Comparison of ENCODE assay signal across 11 cellular contexts in genomic region chr4:152478456-152479237, GRCh38.
"Had no signal": no experiment of that assay in that cellular context is flagged by ENCODE, and none has a peak within 500 bp of the region (broad histone marks: within the 10 kb centered on the region; RNA-seq: fewer than 3 reads in every experiment).

No MANE protein-coding gene starts in this region.

- H3K27me3 Mint-ChIP-seq: activated CD4-positive, alpha-beta T cell treated with anti-CD3 and anti-CD28 coated beads, Interleukin-2, amount 10 ng/mL, durations not matched to agents 24 days and 14 days; activated naive CD8-positive, alpha-beta T cell treated with anti-CD3 and anti-CD28 coated beads for 36 hours had no signal

- H3K36me3 Mint-ChIP-seq: stimulated activated effector memory CD8-positive, alpha-beta T cell treated with anti-CD3 and anti-CD28 coated beads, Interleukin-12 subunit alpha, Interleukin-12 subunit beta, amount 100 ng/mL, for 72 hours had no signal

- H3K27me3 ChIP-seq: dorsolateral prefrontal cortex, heart left ventricle, ovary had no signal

- H3K27ac Mint-ChIP-seq: activated CD4-positive, alpha-beta T cell treated with anti-CD3 and anti-CD28 coated beads, Interleukin-2, amount 10 ng/mL, durations not matched to agents 24 days and 14 days; activated naive CD8-positive, alpha-beta T cell treated with anti-CD3 and anti-CD28 coated beads for 36 hours; stimulated activated effector memory CD8-positive, alpha-beta T cell treated with anti-CD3 and anti-CD28 coated beads, Interleukin-12 subunit alpha, Interleukin-12 subunit beta, amount 100 ng/mL, for 72 hours; T-helper 2 cell treated with Interferon-gamma antibody and Interleukin-4, amounts not matched to agents 5 μg/mL and 100 μg/mL, for 36 hours had no signal

- H3K4me3 Mint-ChIP-seq: activated CD4-positive, alpha-beta T cell treated with anti-CD3 and anti-CD28 coated beads, Interleukin-2, amount 10 ng/mL, durations not matched to agents 24 days and 14 days; activated naive CD8-positive, alpha-beta T cell treated with anti-CD3 and anti-CD28 coated beads for 36 hours; neural crest cell; stimulated activated effector memory CD8-positive, alpha-beta T cell treated with anti-CD3 and anti-CD28 coated beads, Interleukin-12 subunit alpha, Interleukin-12 subunit beta, amount 100 ng/mL, for 72 hours; T-helper 2 cell treated with Interferon-gamma antibody and Interleukin-4, amounts not matched to agents 5 μg/mL and 100 μg/mL, for 36 hours had no signal

- H3K27ac ChIP-seq: dorsolateral prefrontal cortex, ovary had no signal

- ATAC-seq: stimulated activated effector memory CD8-positive, alpha-beta T cell treated with anti-CD3 and anti-CD28 coated beads, Interleukin-12 subunit alpha, Interleukin-12 subunit beta, amount 100 ng/mL, for 72 hours had no signal

- H3K36me3 ChIP-seq: heart left ventricle, ovary had no signal

- H3K9me3 Mint-ChIP-seq: stimulated activated effector memory CD8-positive, alpha-beta T cell treated with anti-CD3 and anti-CD28 coated beads, Interleukin-12 subunit alpha, Interleukin-12 subunit beta, amount 100 ng/mL, for 72 hours had no signal

- H3K4me3 ChIP-seq: dorsolateral prefrontal cortex, heart left ventricle, ovary had no signal

- H3K9me3 ChIP-seq: heart left ventricle, ovary had no signal

- DNase-seq: activated CD4-positive, alpha-beta T cell treated with anti-CD3 and anti-CD28 coated beads, Interleukin-2, amount 10 ng/mL, durations not matched to agents 24 days and 14 days; activated CD4-positive, CD25-positive, alpha-beta regulatory T cell; activated CD8-positive, alpha-beta memory T cell treated with anti-CD3 and anti-CD28 coated beads, Interleukin-2, amount 50 U/mL, for 48 hours; activated naive CD8-positive, alpha-beta T cell treated with anti-CD3 and anti-CD28 coated beads for 36 hours; dorsolateral prefrontal cortex; heart left ventricle; mammary epithelial cell; ovary had no signal
